In the genomic region with DNA sequence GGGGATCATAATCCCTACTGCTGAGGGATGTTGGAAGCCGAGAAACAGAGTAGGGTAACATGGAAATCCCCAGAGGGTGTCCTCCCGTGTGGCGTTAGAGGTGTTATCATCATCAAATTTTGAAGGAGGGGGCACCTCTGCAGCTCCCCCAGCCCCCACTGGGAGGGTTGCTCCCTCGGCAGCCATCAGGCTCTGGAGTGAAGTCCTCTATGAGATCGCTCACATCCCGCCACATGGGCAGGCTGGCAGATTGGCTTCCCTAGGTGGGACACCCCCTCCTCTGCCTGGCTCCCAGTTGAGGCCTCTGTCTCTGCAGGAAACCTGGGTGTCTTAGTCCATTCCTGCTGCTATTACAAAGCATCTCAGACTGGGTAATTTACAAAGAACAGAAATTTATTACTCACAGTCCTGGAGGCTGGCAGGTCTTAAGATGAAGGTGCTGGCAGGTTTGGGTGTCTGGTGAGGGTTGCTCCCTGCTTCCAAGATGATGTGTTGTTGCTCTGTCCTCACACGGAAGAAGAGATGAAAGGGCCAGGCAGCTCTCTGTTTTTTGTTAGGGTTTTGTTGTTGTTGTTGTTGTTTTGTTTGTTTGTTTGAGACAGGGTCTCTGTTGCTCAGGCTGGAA, we compare ENCODE assay signal across 1 cellular context.
TF ChIP-seq lines count a peak whose summit lies in the region.

No MANE protein-coding gene starts in this region.

TF ChIP-seq in GM23338, 12 proteins besides CTCF, POLR2A, EP300 and RAD21 (continued from another document):
- TF ChIP-seq, protein P1, sequence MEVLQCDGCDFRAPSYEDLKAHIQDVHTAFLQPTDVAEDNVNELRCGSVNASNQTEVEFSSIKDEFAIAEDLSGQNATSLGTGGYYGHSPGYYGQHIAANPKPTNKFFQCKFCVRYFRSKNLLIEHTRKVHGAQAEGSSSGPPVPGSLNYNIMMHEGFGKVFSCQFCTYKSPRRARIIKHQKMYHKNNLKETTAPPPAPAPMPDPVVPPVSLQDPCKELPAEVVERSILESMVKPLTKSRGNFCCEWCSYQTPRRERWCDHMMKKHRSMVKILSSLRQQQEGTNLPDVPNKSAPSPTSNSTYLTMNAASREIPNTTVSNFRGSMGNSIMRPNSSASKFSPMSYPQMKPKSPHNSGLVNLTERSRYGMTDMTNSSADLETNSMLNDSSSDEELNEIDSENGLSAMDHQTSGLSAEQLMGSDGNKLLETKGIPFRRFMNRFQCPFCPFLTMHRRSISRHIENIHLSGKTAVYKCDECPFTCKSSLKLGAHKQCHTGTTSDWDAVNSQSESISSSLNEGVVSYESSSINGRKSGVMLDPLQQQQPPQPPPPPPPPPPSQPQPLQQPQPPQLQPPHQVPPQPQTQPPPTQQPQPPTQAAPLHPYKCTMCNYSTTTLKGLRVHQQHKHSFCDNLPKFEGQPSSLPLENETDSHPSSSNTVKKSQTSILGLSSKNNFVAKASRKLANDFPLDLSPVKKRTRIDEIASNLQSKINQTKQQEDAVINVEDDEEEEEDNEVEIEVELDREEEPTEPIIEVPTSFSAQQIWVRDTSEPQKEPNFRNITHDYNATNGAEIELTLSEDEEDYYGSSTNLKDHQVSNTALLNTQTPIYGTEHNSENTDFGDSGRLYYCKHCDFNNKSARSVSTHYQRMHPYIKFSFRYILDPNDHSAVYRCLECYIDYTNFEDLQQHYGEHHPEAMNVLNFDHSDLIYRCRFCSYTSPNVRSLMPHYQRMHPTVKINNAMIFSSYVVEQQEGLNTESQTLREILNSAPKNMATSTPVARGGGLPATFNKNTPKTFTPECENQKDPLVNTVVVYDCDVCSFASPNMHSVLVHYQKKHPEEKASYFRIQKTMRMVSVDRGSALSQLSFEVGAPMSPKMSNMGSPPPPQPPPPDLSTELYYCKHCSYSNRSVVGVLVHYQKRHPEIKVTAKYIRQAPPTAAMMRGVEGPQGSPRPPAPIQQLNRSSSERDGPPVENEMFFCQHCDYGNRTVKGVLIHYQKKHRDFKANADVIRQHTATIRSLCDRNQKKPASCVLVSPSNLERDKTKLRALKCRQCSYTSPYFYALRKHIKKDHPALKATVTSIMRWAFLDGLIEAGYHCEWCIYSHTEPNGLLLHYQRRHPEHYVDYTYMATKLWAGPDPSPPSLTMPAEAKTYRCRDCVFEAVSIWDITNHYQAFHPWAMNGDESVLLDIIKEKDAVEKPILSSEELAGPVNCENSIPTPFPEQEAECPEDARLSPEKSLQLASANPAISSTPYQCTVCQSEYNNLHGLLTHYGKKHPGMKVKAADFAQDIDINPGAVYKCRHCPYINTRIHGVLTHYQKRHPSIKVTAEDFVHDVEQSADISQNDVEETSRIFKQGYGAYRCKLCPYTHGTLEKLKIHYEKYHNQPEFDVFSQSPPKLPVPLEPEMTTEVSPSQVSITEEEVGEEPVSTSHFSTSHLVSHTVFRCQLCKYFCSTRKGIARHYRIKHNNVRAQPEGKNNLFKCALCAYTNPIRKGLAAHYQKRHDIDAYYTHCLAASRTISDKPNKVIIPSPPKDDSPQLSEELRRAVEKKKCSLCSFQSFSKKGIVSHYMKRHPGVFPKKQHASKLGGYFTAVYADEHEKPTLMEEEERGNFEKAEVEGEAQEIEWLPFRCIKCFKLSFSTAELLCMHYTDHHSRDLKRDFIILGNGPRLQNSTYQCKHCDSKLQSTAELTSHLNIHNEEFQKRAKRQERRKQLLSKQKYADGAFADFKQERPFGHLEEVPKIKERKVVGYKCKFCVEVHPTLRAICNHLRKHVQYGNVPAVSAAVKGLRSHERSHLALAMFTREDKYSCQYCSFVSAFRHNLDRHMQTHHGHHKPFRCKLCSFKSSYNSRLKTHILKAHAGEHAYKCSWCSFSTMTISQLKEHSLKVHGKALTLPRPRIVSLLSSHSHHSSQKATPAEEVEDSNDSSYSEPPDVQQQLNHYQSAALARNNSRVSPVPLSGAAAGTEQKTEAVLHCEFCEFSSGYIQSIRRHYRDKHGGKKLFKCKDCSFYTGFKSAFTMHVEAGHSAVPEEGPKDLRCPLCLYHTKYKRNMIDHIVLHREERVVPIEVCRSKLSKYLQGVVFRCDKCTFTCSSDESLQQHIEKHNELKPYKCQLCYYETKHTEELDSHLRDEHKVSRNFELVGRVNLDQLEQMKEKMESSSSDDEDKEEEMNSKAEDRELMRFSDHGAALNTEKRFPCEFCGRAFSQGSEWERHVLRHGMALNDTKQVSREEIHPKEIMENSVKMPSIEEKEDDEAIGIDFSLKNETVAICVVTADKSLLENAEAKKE (CRISPR knock-in tag; IDR thresholded peaks at IDR 0.05) = no peak
- TF ChIP-seq POLR2AphosphoS5 (IDR thresholded peaks at IDR 0.05; ENCODE audit: low read depth) (no peak), EZH2phosphoT487 (IDR thresholded peaks at IDR 0.05; ENCODE audit: unreplicated experiment) (no peak), CREB1 (CRISPR knock-in tag; IDR thresholded peaks at IDR 0.05; ENCODE audit: low read depth) (no peak), ZNF331 (CRISPR knock-in tag; IDR thresholded peaks at IDR 0.05; ENCODE audit: low read depth) (no peak), ZNF114 (CRISPR knock-in tag; IDR thresholded peaks at IDR 0.05) (no peak), JUNB (IDR thresholded peaks at IDR 0.05; ENCODE audit: unreplicated experiment) (no peak), EZH2 (IDR thresholded peaks at IDR 0.05; ENCODE audit: low read depth, unreplicated experiment) (no peak)
